19 cellular contexts compared by ENCODE assay signal in the genomic region with DNA sequence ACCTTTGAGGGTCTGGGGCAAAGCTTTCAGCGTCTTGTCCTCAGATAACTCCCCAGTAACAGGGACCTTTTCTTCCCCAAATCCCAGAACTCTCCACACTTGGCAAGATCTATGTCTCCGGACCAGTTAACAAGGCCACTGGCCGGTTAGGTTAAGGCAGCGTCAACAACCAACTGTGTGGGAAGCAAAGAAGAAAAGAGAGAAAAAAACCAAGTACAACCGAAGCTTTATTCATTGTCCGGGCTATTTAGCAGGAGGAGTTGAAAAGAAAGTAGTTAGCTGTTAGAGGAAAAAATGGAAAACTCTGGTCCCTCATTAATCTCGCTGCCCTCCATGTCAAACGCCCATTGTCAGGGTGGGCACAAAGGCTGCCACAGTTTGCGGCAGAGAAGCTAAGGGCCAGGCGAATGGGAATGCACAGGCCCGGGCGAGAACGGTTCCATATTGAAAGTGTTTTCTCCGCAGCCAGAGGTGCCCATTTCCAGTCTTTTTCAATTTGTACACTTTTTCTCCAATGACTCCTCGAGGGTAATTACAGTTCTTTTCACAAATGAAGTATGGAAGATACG. TPM values are rescaled to one million over a fixed set of nuclear protein-coding genes. Genes with fewer than 3 reads are reported as not detected.
DNase-seq lines count a peak whose midpoint lies in the region; ATAC-seq lines count a peak whose summit lies in the region.
"Had no signal": no experiment of that assay in that cellular context is flagged by ENCODE, and none has a peak within 500 bp of the region (broad histone marks: within the 10 kb centered on the region; RNA-seq: fewer than 3 reads in every experiment).

No MANE protein-coding gene starts in this region.

- peak; percentile 3 for DNase-seq in RPMI7951 (ENCODE audit: low read depth)
- peak; percentile 6 to 18 for DNase-seq in hippocampal formation (lab: John Stamatoyannopoulos, UW)
- peak; percentile 73 for DNase-seq in pons (ENCODE audit: low spot score)
- no peak for DNase-seq in H4 (ENCODE audit: low spot score)
- no peak for DNase-seq in NCI-H146 (lab: John Stamatoyannopoulos, UW)
- DNase-seq: GDM1, H7, HFFc6, KG1, NCI-H187, NCI-H2107, NCI-H510A, NCI-H82, OCI-M1, SIG-M5 had no signal

- ATAC-seq in HG03139 (IDR thresholded peaks at IDR 0.05; ENCODE audit: unreplicated experiment) = no peak
- no peak for ATAC-seq in GM19035 (IDR thresholded peaks at IDR 0.05; ENCODE audit: unreplicated experiment)
- ATAC-seq: SK-N-SH treated with all-trans-retinoic acid at 6 μM for 48 hours had no signal

RNA-seq across cellular contexts. Expression of a gene that starts 49.3 kb away (rescaled TPM):
- total RNA-seq in RPMI7951 (2014; rRNA removed; shearing (Covaris generic)) = not detected in 2 replicates
- total RNA-seq in H4 (2014; rRNA removed; shearing (Covaris generic)) = not detected in 2 replicates
- total RNA-seq: HFFc6, HT-29 had no signal

Comparison
In these comparisons a context has a peak if more than half of its experiments do, and no peak if none do; other contexts are left out.
1. DNase-seq: peak in RPMI7951 (single experiment), hippocampal formation (2 of 2) and pons (single experiment); none in H4 (single experiment) and NCI-H146 (single experiment).